In genomic region chr10:71747808-71748523, GRCh38 we compare ENCODE assay signal across 10 cellular contexts. TPM values are rescaled to one million over a fixed set of nuclear protein-coding genes. Genes with fewer than 3 reads are reported as not detected.
DNase-seq lines count a peak whose midpoint lies in the region; ATAC-seq and TF ChIP-seq lines count a peak whose summit lies in the region.
"Had no signal": no experiment of that assay in that cellular context is flagged by ENCODE, and none has a peak within 500 bp of the region (broad histone marks: within the 10 kb centered on the region; RNA-seq: fewer than 3 reads in every experiment).

No MANE protein-coding gene starts in this region.

- H3K4me1 Mint-ChIP-seq in mesothelial cell of epicardium, result peaks cover 35% of the 10 kb centered on the region

- peak overlapping the region; percentile 11 to 80 (median 48) for H3K27ac ChIP-seq in adrenal gland

- no peak overlapping the region for H3K4me3 Mint-ChIP-seq in mesothelial cell of epicardium

- TF ChIP-seq CTCF in adrenal gland (IDR thresholded peaks at IDR 0.05) (no peak), mesothelial cell of epicardium (IDR thresholded peaks at IDR 0.05; ENCODE audit: unreplicated experiment) (no peak)

- no peaks in the 10 kb centered on the region for H3K9me3 Mint-ChIP-seq in mesothelial cell of epicardium

- DNase-seq in AML-193 (lab: John Stamatoyannopoulos, UW) (peak; percentile 63 to 69), adrenal gland (peak in 2 of 7 donors; percentile 34 to 41), mesothelial cell of epicardium (ENCODE audit: low spot score in 2 of 2, unreplicated experiment in 2 of 2) (no peak), globus pallidus (ENCODE audit: low spot score) (no peak), retina (no peak)

- no peak overlapping the region for H3K4me3 ChIP-seq in adrenal gland

- H3K4me1 ChIP-seq in adrenal gland (replicated peaks in 1 of 2), result peaks cover 35 to 37% of the 10 kb centered on the region in 2 donors

- H3K36me3 Mint-ChIP-seq in mesothelial cell of epicardium, result no peaks in the 10 kb centered on the region

- peaks cover 0 to 13% of the 10 kb centered on the region in 2 donors for H3K36me3 ChIP-seq in adrenal gland (replicated peaks in 1 of 2)

- peak overlapping the region; percentile 86 for H3K27ac Mint-ChIP-seq in mesothelial cell of epicardium

- H3K27me3 Mint-ChIP-seq in mesothelial cell of epicardium (ENCODE audit: low read depth), result no peaks in the 10 kb centered on the region

- no peaks in the 10 kb centered on the region for H3K9me3 ChIP-seq in adrenal gland (replicated peaks in 1 of 3)

- H3K27me3 ChIP-seq in adrenal gland, result no peaks in the 10 kb centered on the region

- TF ChIP-seq POLR2A in adrenal gland (IDR thresholded peaks at IDR 0.05), result no peak

- ATAC-seq in HG03064 (IDR thresholded peaks at IDR 0.05; ENCODE audit: low read depth, unreplicated experiment), result peak; percentile 47
- no peak for ATAC-seq in HG02973 (IDR thresholded peaks at IDR 0.05; ENCODE audit: unreplicated experiment)
- no peak for ATAC-seq in HG03521 (IDR thresholded peaks at IDR 0.05; ENCODE audit: unreplicated experiment)

- 63 to 75% (median 73%) methylated on average over 8 to 10 of the region's 10 CpGs for WGBS in adrenal gland, 4 donors

- intact Hi-C loops in adrenal gland (cut with DNase I), result no loop called here

RNA-seq across cellular contexts. Expression of gene VSIR, which starts 25.4 kb away (rescaled TPM):
- 10 to 100 TPM; 14.1 to 71.7 (median 41.5) TPM for total RNA-seq in adrenal gland
- 10 to 100 TPM; 10.8 to 17.1 (median 15.3) TPM for polyA plus RNA-seq in adrenal gland
- 8.0 to 9.1 TPM (median 8.7 TPM) in 3 replicates for total RNA-seq in mesothelial cell of epicardium

RNA-seq across cellular contexts. Expression of gene C10orf105, which starts 28.4 kb away (rescaled TPM):
- under 1 TPM in 6 of 8 donors, not detected in 2; 0.07 to 0.48 (median 0.11) TPM for total RNA-seq in adrenal gland
- polyA plus RNA-seq in adrenal gland, result under 1 TPM; 0.07 to 0.08 (median 0.07) TPM
- 0.11 to 0.25 TPM (median 0.18 TPM) in 3 replicates for total RNA-seq in mesothelial cell of epicardium
- total RNA-seq: Daoy, kidney epithelial cell had no signal

Comparison
In these comparisons a context has a peak if more than half of its experiments do, and no peak if none do; other contexts are left out.
1. DNase-seq: peak in AML-193 (2 of 2); none in mesothelial cell of epicardium (0 of 2), globus pallidus (single experiment) and retina (single experiment).